ENCODE assay signal across 32 cellular contexts in genomic region chr3:145489011-145489410, GRCh38.
A peak's percentile ranks its signal among the peaks of the same experiment; 100 is the strongest.
DNase-seq lines count a peak whose midpoint lies in the region; ATAC-seq, FAIRE-seq and TF ChIP-seq lines count a peak whose summit lies in the region.
"Had no signal": no experiment of that assay in that cellular context is flagged by ENCODE, and none has a peak within 500 bp of the region (broad histone marks: within the 10 kb centered on the region; RNA-seq: fewer than 3 reads in every experiment).

No MANE protein-coding gene starts in this region.

- no peaks in the 10 kb centered on the region for H3K79me2 ChIP-seq in neural cell (replicated peaks; ENCODE audit: insufficient read depth, low read length)

- H3K4me1 ChIP-seq in A549 (no peaks in the 10 kb centered on the region), right atrium auricular region (no peaks in the 10 kb centered on the region), left ventricle myocardium inferior (peaks cover 5% of the 10 kb centered on the region)
- H3K4me1 ChIP-seq: BE2C; BLaER1; BLaER1 treated with 17β-estradiol and CSF1 and Interleukin-3, amounts not matched to agents 10 nM and 100 nM; Caco-2 had no signal

- DNase-seq in A549 (ENCODE audit: low read depth in 1 of 2, low spot score in 1 of 2) (no peak), renal cortical epithelial cell (ENCODE audit: low read depth) (peak; percentile 1), right atrium auricular region (ENCODE audit: low spot score) (no peak), left ventricle myocardium inferior (no peak)
- DNase-seq: 8988T; ACHN; AML-193; BE2C; C1 segment of cervical spinal cord; Caco-2; Calu3; CD4-positive, alpha-beta memory T cell; CD4-positive, alpha-beta T cell; CD4-positive, CD25-positive, alpha-beta regulatory T cell; CD8-positive, alpha-beta memory T cell; CD8-positive, alpha-beta T cell; COR-L47; DMS 273 treated with DMSO at 0.1 percent for 48 hours; DMS153; DMS53; DMS79; DMS79 treated with DMSO at 0.1 percent for 48 hours; DND-41; EL had no signal

- peak; percentile 59 for FAIRE-seq in A549 (lab: Jason Lieb, UNC)
- FAIRE-seq: A204.1, D721Med had no signal

- H3K4me3 ChIP-seq in A549: no peak overlapping the region
- no peak overlapping the region for H3K4me3 ChIP-seq in neural cell (ENCODE audit: low read length)
- H3K4me3 ChIP-seq in right atrium auricular region: no peak overlapping the region
- no peak overlapping the region for H3K4me3 ChIP-seq in left ventricle myocardium inferior
- H3K4me3 ChIP-seq: BLaER1; BLaER1 treated with 17β-estradiol and CSF1 and Interleukin-3, amounts not matched to agents 10 nM and 100 nM had no signal

- H2AFZ ChIP-seq in neural cell (ENCODE audit: low read depth, low read length): no peak overlapping the region

- TF ChIP-seq CTCF in A549 (IDR thresholded peaks at IDR 0.05): no peak
- TF ChIP-seq CTCF in neural cell (IDR thresholded peaks at IDR 0.05; ENCODE audit: poor library complexity, severe bottlenecking): no peak
- TF ChIP-seq CTCF in right atrium auricular region (IDR thresholded peaks at IDR 0.05): no peak
- no peak for TF ChIP-seq CTCF in left ventricle myocardium inferior (IDR thresholded peaks at IDR 0.05; ENCODE audit: borderline replicate concordance)

- H3K27ac ChIP-seq in A549 (no peak overlapping the region), neural cell (ENCODE audit: low read length) (no peak overlapping the region), right atrium auricular region (no peak overlapping the region), left ventricle myocardium inferior (replicated peaks) (no peak overlapping the region)
- H3K27ac ChIP-seq: 22Rv1; BLaER1; BLaER1 treated with 17β-estradiol and CSF1 and Interleukin-3, amounts not matched to agents 10 nM and 100 nM; C4-2B had no signal

- TF ChIP-seq POLR2A in A549 (IDR thresholded peaks at IDR 0.05; ENCODE audit: low read length): no peak

- H3K9me3 ChIP-seq in A549 (no peaks in the 10 kb centered on the region), neural cell (ENCODE audit: low read length) (no peaks in the 10 kb centered on the region), right atrium auricular region (no peaks in the 10 kb centered on the region), left ventricle myocardium inferior (replicated peaks) (no peaks in the 10 kb centered on the region)
- H3K9me3 ChIP-seq: BE2C; BLaER1; BLaER1 treated with 17β-estradiol and CSF1 and Interleukin-3, amounts not matched to agents 10 nM and 100 nM; Caco-2 had no signal

- TF ChIP-seq RAD21 in A549 (conservative IDR thresholded peaks at IDR 0.05 in 1 of 2, IDR thresholded peaks at IDR 0.05 in 1 of 2) (no peak), neural cell (conservative IDR thresholded peaks at IDR 0.05) (no peak)

- TF ChIP-seq EP300 in A549 (IDR thresholded peaks at IDR 0.05): no peak
- TF ChIP-seq EP300 in neural cell (conservative IDR thresholded peaks at IDR 0.05; ENCODE audit: poor library complexity, severe bottlenecking): peak; percentile 89

- H3K4me2 ChIP-seq in A549: no peak overlapping the region
- H3K4me2 ChIP-seq in neural cell (ENCODE audit: low read length): no peak overlapping the region
- H3K4me2 ChIP-seq: BLaER1; BLaER1 treated with 17β-estradiol and CSF1 and Interleukin-3, amounts not matched to agents 10 nM and 100 nM had no signal

- H3K27me3 ChIP-seq in neural cell (ENCODE audit: insufficient read depth, low read depth, low read length): no peaks in the 10 kb centered on the region
- no peaks in the 10 kb centered on the region for H3K27me3 ChIP-seq in right atrium auricular region
- no peaks in the 10 kb centered on the region for H3K27me3 ChIP-seq in left ventricle myocardium inferior (ENCODE audit: low read depth)
- H3K27me3 ChIP-seq: BE2C; BLaER1; BLaER1 treated with 17β-estradiol and CSF1 and Interleukin-3, amounts not matched to agents 10 nM and 100 nM had no signal

- POLR2A ChIA-PET in A549 (lab: Yijun Ruan, JAX): no interaction called here

- no peaks in the 10 kb centered on the region for H3K9me2 ChIP-seq in neural cell (ENCODE audit: insufficient read depth, low read length)

- ATAC-seq in A549 (no peak), HG03521 (IDR thresholded peaks at IDR 0.05; ENCODE audit: unreplicated experiment) (no peak)
- ATAC-seq: CD8-positive, alpha-beta T cell had no signal

- no peak overlapping the region for H3K9ac ChIP-seq in neural cell (ENCODE audit: low read length)
- H3K9ac ChIP-seq: BLaER1; BLaER1 treated with 17β-estradiol and CSF1 and Interleukin-3, amounts not matched to agents 10 nM and 100 nM had no signal

- intact Hi-C loops in left ventricle myocardium inferior (cut with micrococcal nuclease): no loop called here

- CTCF ChIA-PET in A549 (lab: Yijun Ruan, JAX): no interaction called here

- H4K20me1 ChIP-seq in neural cell (ENCODE audit: insufficient read depth): no peaks in the 10 kb centered on the region
- H4K20me1 ChIP-seq: BLaER1; BLaER1 treated with 17β-estradiol and CSF1 and Interleukin-3, amounts not matched to agents 10 nM and 100 nM had no signal

- no peaks in the 10 kb centered on the region for H3F3A ChIP-seq in neural cell (ENCODE audit: insufficient read depth, low read length, poor library complexity, severe bottlenecking)

- H3K36me3 ChIP-seq in neural cell (ENCODE audit: insufficient read depth, low read length) (no peaks in the 10 kb centered on the region), right atrium auricular region (no peaks in the 10 kb centered on the region), left ventricle myocardium inferior (no peaks in the 10 kb centered on the region)
- H3K36me3 ChIP-seq: BE2C; BLaER1; BLaER1 treated with 17β-estradiol and CSF1 and Interleukin-3, amounts not matched to agents 10 nM and 100 nM had no signal

TF ChIP-seq in A549, 52 proteins besides CTCF, POLR2A, EP300 and RAD21:
- TF ChIP-seq NFE2L2 (conservative IDR thresholded peaks at IDR 0.05; ENCODE audit: low read length) (no peak), RARB (CRISPR knock-in tag; IDR thresholded peaks at IDR 0.05) (no peak), MAFK (IDR thresholded peaks at IDR 0.05; ENCODE audit: partially characterized antibody) (no peak), ELK1 (IDR thresholded peaks at IDR 0.05; ENCODE audit: low read depth, low read length) (no peak), JUNB (IDR thresholded peaks at IDR 0.05) (no peak), RFX5 (IDR thresholded peaks at IDR 0.05) (no peak)
- TF ChIP-seq, protein P1, sequence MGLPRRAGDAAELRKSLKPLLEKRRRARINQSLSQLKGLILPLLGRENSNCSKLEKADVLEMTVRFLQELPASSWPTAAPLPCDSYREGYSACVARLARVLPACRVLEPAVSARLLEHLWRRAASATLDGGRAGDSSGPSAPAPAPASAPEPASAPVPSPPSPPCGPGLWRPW (IDR thresholded peaks at IDR 0.05): no peak

TF ChIP-seq in neural cell, 6 proteins besides CTCF, POLR2A, EP300 and RAD21:
- peak; percentile 59 for TF ChIP-seq POLR2AphosphoS5 (IDR thresholded peaks at IDR 0.05)
- TF ChIP-seq EZH2 (IDR thresholded peaks at IDR 0.05; ENCODE audit: borderline replicate concordance, insufficient read depth, low read length, poor library complexity, severe bottlenecking): no peak
- no peak for TF ChIP-seq SMC3 (conservative IDR thresholded peaks at IDR 0.05; ENCODE audit: poor library complexity)
- TF ChIP-seq TAF1 (IDR thresholded peaks at IDR 0.05; ENCODE audit: low read depth): no peak
